Comparison of ENCODE assay signal across 20 cellular contexts in genomic region chr11:2084721-2085120, GRCh38. TPM values are rescaled to one million over a fixed set of nuclear protein-coding genes. Genes with fewer than 3 reads are reported as not detected.
A peak's percentile ranks its signal among the peaks of the same experiment; 100 is the strongest.
DNase-seq lines count a peak whose midpoint lies in the region; ATAC-seq lines count a peak whose summit lies in the region.
"Had no signal": no experiment of that assay in that cellular context is flagged by ENCODE, and none has a peak within 500 bp of the region (broad histone marks: within the 10 kb centered on the region; RNA-seq: fewer than 3 reads in every experiment).

No MANE protein-coding gene starts in this region.

- ATAC-seq in left colon: peak; percentile 68
- no peak for ATAC-seq in sciatic nerve
- ATAC-seq: A549, HCT116 had no signal

- no peak overlapping the region for H3K4me3 Mint-ChIP-seq in activated CD4-positive, alpha-beta memory T cell treated with anti-CD3 and anti-CD28 coated beads, Interleukin-2, amount 10 ng/mL, durations not matched to agents 7 days and 5 days
- H3K4me3 Mint-ChIP-seq in activated CD4-positive, alpha-beta memory T cell treated with anti-CD3 and anti-CD28 coated beads for 36 hours: no peak overlapping the region
- H3K4me3 Mint-ChIP-seq: CD4-positive, CD25-positive, alpha-beta regulatory T cell had no signal

- CTCF ChIA-PET in activated CD4-positive, alpha-beta memory T cell treated with anti-CD3 and anti-CD28 coated beads, Interleukin-2, amount 10 ng/mL, durations not matched to agents 7 days and 5 days (lab: Charles Lee): no interaction called here
- CTCF ChIA-PET in activated CD4-positive, alpha-beta memory T cell treated with anti-CD3 and anti-CD28 coated beads for 36 hours (lab: Charles Lee): no interaction called here

- peaks cover 3% of the 10 kb centered on the region for H3K36me3 Mint-ChIP-seq in activated CD4-positive, alpha-beta memory T cell treated with anti-CD3 and anti-CD28 coated beads, Interleukin-2, amount 10 ng/mL, durations not matched to agents 7 days and 5 days (ENCODE audit: low read depth)
- no peaks in the 10 kb centered on the region for H3K36me3 Mint-ChIP-seq in activated CD4-positive, alpha-beta memory T cell treated with anti-CD3 and anti-CD28 coated beads for 36 hours

- POLR2A ChIA-PET in activated CD4-positive, alpha-beta memory T cell treated with anti-CD3 and anti-CD28 coated beads, Interleukin-2, amount 10 ng/mL, durations not matched to agents 7 days and 5 days (lab: Charles Lee): no interaction called here
- POLR2A ChIA-PET in activated CD4-positive, alpha-beta memory T cell treated with anti-CD3 and anti-CD28 coated beads for 36 hours (lab: Charles Lee): no interaction called here

- no peak overlapping the region for H3K27ac Mint-ChIP-seq in activated CD4-positive, alpha-beta memory T cell treated with anti-CD3 and anti-CD28 coated beads, Interleukin-2, amount 10 ng/mL, durations not matched to agents 7 days and 5 days
- no peak overlapping the region for H3K27ac Mint-ChIP-seq in activated CD4-positive, alpha-beta memory T cell treated with anti-CD3 and anti-CD28 coated beads for 36 hours

- H3K9me3 Mint-ChIP-seq in activated CD4-positive, alpha-beta memory T cell treated with anti-CD3 and anti-CD28 coated beads, Interleukin-2, amount 10 ng/mL, durations not matched to agents 7 days and 5 days: peaks cover 5% of the 10 kb centered on the region
- peaks cover 9% of the 10 kb centered on the region for H3K9me3 Mint-ChIP-seq in activated CD4-positive, alpha-beta memory T cell treated with anti-CD3 and anti-CD28 coated beads for 36 hours

- peak; percentile 11 for DNase-seq in activated CD4-positive, alpha-beta memory T cell treated with anti-CD3 and anti-CD28 coated beads, Interleukin-2, amount 10 ng/mL, durations not matched to agents 7 days and 5 days
- DNase-seq in activated CD4-positive, alpha-beta memory T cell treated with anti-CD3 and anti-CD28 coated beads for 36 hours: no peak
- DNase-seq in D341Med (ENCODE audit: low spot score) (peak; percentile 12), left colon (peak in 1 of 2 donors; percentile 14), sciatic nerve (ENCODE audit: low spot score) (peak; percentile 42), NCI-H69 (lab: John Stamatoyannopoulos, UW) (no peak), SKM-1 (lab: John Stamatoyannopoulos, UW; ENCODE audit: unreplicated experiment) (no peak), AG08395 (ENCODE audit: low spot score) (no peak)
- DNase-seq: AML-193; CD4-positive, CD25-positive, alpha-beta regulatory T cell; DMS79; NCI-H1105; NCI-H1694; NCI-H2107; NCI-H226; NCI-H526 treated with DMSO at 0.1 percent for 48 hours; SIG-M5 had no signal

- intact Hi-C loops in activated CD4-positive, alpha-beta memory T cell treated with anti-CD3 and anti-CD28 coated beads for 36 hours (cut with micrococcal nuclease): no loop called here
- intact Hi-C loops in left colon (cut with DNase I, micrococcal nuclease) (no loop called here), sciatic nerve (cut with DNase I) (no loop called here)

- peaks cover 31% of the 10 kb centered on the region for H3K27me3 Mint-ChIP-seq in activated CD4-positive, alpha-beta memory T cell treated with anti-CD3 and anti-CD28 coated beads, Interleukin-2, amount 10 ng/mL, durations not matched to agents 7 days and 5 days
- peaks cover 16% of the 10 kb centered on the region for H3K27me3 Mint-ChIP-seq in activated CD4-positive, alpha-beta memory T cell treated with anti-CD3 and anti-CD28 coated beads for 36 hours

- peaks cover 4% of the 10 kb centered on the region for H3K4me1 Mint-ChIP-seq in activated CD4-positive, alpha-beta memory T cell treated with anti-CD3 and anti-CD28 coated beads, Interleukin-2, amount 10 ng/mL, durations not matched to agents 7 days and 5 days
- H3K4me1 Mint-ChIP-seq in activated CD4-positive, alpha-beta memory T cell treated with anti-CD3 and anti-CD28 coated beads for 36 hours (ENCODE audit: low read depth): no peaks in the 10 kb centered on the region
- H3K4me1 Mint-ChIP-seq: CD4-positive, CD25-positive, alpha-beta regulatory T cell had no signal

RNA-seq across cellular contexts. Expression of gene IGF2, which starts 54.5 kb away (rescaled TPM):
- total RNA-seq in activated CD4-positive, alpha-beta memory T cell treated with anti-CD3 and anti-CD28 coated beads, Interleukin-2, amount 10 ng/mL, durations not matched to agents 7 days and 5 days: under 1 TPM; 0.70 to 0.76 TPM
- total RNA-seq in activated CD4-positive, alpha-beta memory T cell treated with anti-CD3 and anti-CD28 coated beads for 36 hours: 10 to 100 TPM; 26.5 to 27.0 TPM
- 10 to 100 TPM in 1 of 2 donors, 1 to 10 TPM in 1; 7.3 to 10.8 TPM for total RNA-seq in left colon
- 473 TPM for total RNA-seq in sciatic nerve
- total RNA-seq: OCI-LY7 had no signal

Comparison
In these comparisons a context has a peak if more than half of its experiments do, and no peak if none do; other contexts are left out.
1. DNase-seq: peak in activated CD4-positive, alpha-beta memory T cell treated with anti-CD3 and anti-CD28 coated beads, Interleukin-2, amount 10 ng/mL, durations not matched to agents 7 days and 5 days (single experiment), D341Med (single experiment) and sciatic nerve (single experiment); none in activated CD4-positive, alpha-beta memory T cell treated with anti-CD3 and anti-CD28 coated beads for 36 hours (single experiment), NCI-H69 (single experiment), SKM-1 (single experiment) and AG08395 (single experiment).
2. RNA of gene IGF2, which starts 54.5 kb away (total RNA-seq): 473 TPM in sciatic nerve (single experiment); 26.5 to 27.0 TPM in activated CD4-positive, alpha-beta memory T cell treated with anti-CD3 and anti-CD28 coated beads for 36 hours, 7.3 to 10.8 TPM in left colon and 0.70 to 0.76 TPM in activated CD4-positive, alpha-beta memory T cell treated with anti-CD3 and anti-CD28 coated beads, Interleukin-2, amount 10 ng/mL, durations not matched to agents 7 days and 5 days; every median in the first group is over 10 times any median in the second.